Comparison of ENCODE assay signal across 21 cellular contexts in genomic region chr5:76684012-76684731, GRCh38. TPM values are rescaled to one million over a fixed set of nuclear protein-coding genes. Genes with fewer than 3 reads are reported as not detected.
DNase-seq lines count a peak whose midpoint lies in the region; ATAC-seq, FAIRE-seq and TF ChIP-seq lines count a peak whose summit lies in the region.
"Had no signal": no experiment of that assay in that cellular context is flagged by ENCODE, and none has a peak within 500 bp of the region (broad histone marks: within the 10 kb centered on the region; RNA-seq: fewer than 3 reads in every experiment).

No MANE protein-coding gene starts in this region.

- DNase-seq in activated CD4-positive, alpha-beta T cell treated with anti-CD3 and anti-CD28 coated beads, Interleukin-2, amount 10 ng/mL, durations not matched to agents 7 days and 5 days: no peak
- DNase-seq in activated CD4-positive, alpha-beta T cell treated with anti-CD3 and anti-CD28 coated beads for 36 hours: no peak
- DNase-seq in PC-9: no peak
- DNase-seq in immature natural killer cell: no peak
- DNase-seq in renal cortical epithelial cell (ENCODE audit: low read depth): peak; percentile 38
- DNase-seq in NCI-H345 (lab: John Stamatoyannopoulos, UW): no peak
- DNase-seq in RCC 7860 (ENCODE audit: low spot score): no peak
- DNase-seq: Calu3, DMS79, NCI-H1048, NCI-H1694, NCI-H2107, NCI-H226, NCI-H526 treated with DMSO at 0.1 percent for 48 hours, SK-N-SH had no signal

- no peaks in the 10 kb centered on the region for H3K9me2 ChIP-seq in PC-9 (ENCODE audit: insufficient read depth)
- H3K9me2 ChIP-seq: SK-N-SH had no signal

- H3F3A ChIP-seq in PC-9 (ENCODE audit: insufficient read depth, low read depth): 0 out of 2 replicates have a peak, but pooled peaks cover 3% of the 10 kb centered on the region

- no peaks in the 10 kb centered on the region for H3K9me3 Mint-ChIP-seq in activated CD4-positive, alpha-beta T cell treated with anti-CD3 and anti-CD28 coated beads, Interleukin-2, amount 10 ng/mL, durations not matched to agents 7 days and 5 days
- no peaks in the 10 kb centered on the region for H3K9me3 Mint-ChIP-seq in activated CD4-positive, alpha-beta T cell treated with anti-CD3 and anti-CD28 coated beads for 36 hours (ENCODE audit: low read depth)
- H3K9me3 Mint-ChIP-seq in immature natural killer cell: peaks cover 0 to 1% (median 0%) of the 10 kb centered on the region in 6 donors
- H3K9me3 Mint-ChIP-seq: GM23338 had no signal

- peaks cover 9% of the 10 kb centered on the region for H3K4me1 Mint-ChIP-seq in activated CD4-positive, alpha-beta T cell treated with anti-CD3 and anti-CD28 coated beads, Interleukin-2, amount 10 ng/mL, durations not matched to agents 7 days and 5 days
- peaks cover 2% of the 10 kb centered on the region for H3K4me1 Mint-ChIP-seq in activated CD4-positive, alpha-beta T cell treated with anti-CD3 and anti-CD28 coated beads for 36 hours
- H3K4me1 Mint-ChIP-seq in immature natural killer cell: peaks cover 18 to 65% of the 10 kb centered on the region in 2 donors
- H3K4me1 Mint-ChIP-seq: CD14-positive monocyte, GM23338 had no signal

- FAIRE-seq in RCC 7860 (lab: Jason Lieb, UNC): no peak
- FAIRE-seq: GM12891, GM19239 had no signal

- peak overlapping the region; percentile 2 for H3K27ac Mint-ChIP-seq in activated CD4-positive, alpha-beta T cell treated with anti-CD3 and anti-CD28 coated beads, Interleukin-2, amount 10 ng/mL, durations not matched to agents 7 days and 5 days
- no peak overlapping the region for H3K27ac Mint-ChIP-seq in activated CD4-positive, alpha-beta T cell treated with anti-CD3 and anti-CD28 coated beads for 36 hours
- H3K27ac Mint-ChIP-seq in immature natural killer cell: peak overlapping the region; percentile 10 to 81 (median 39)
- H3K27ac Mint-ChIP-seq: GM23338 had no signal

- POLR2A ChIA-PET in activated CD4-positive, alpha-beta T cell treated with anti-CD3 and anti-CD28 coated beads, Interleukin-2, amount 10 ng/mL, durations not matched to agents 7 days and 5 days (lab: Charles Lee): no interaction called here
- POLR2A ChIA-PET in activated CD4-positive, alpha-beta T cell treated with anti-CD3 and anti-CD28 coated beads for 36 hours (lab: Charles Lee): no interaction called here
- POLR2A ChIA-PET in PC-9 (lab: Charles Lee; ENCODE audit: unreplicated experiment): no interaction called here

- H3K36me3 Mint-ChIP-seq in activated CD4-positive, alpha-beta T cell treated with anti-CD3 and anti-CD28 coated beads, Interleukin-2, amount 10 ng/mL, durations not matched to agents 7 days and 5 days (ENCODE audit: low read depth): peaks cover 73% of the 10 kb centered on the region
- peaks cover 36% of the 10 kb centered on the region for H3K36me3 Mint-ChIP-seq in activated CD4-positive, alpha-beta T cell treated with anti-CD3 and anti-CD28 coated beads for 36 hours (ENCODE audit: low read depth)
- peaks cover 17 to 65% (median 34%) of the 10 kb centered on the region in 3 donors for H3K36me3 Mint-ChIP-seq in immature natural killer cell

- no peaks in the 10 kb centered on the region for H3K9me3 ChIP-seq in PC-9 (ENCODE audit: insufficient read depth, low read depth)
- H3K9me3 ChIP-seq: SK-N-SH had no signal

- H3K4me1 ChIP-seq in PC-9 (replicated peaks; ENCODE audit: insufficient read depth): peaks cover 9% of the 10 kb centered on the region

- no peak for ATAC-seq in activated CD4-positive, alpha-beta T cell treated with anti-CD3 and anti-CD28 coated beads for 36 hours
- no peak for ATAC-seq in HG02885 (IDR thresholded peaks at IDR 0.05; ENCODE audit: poor library complexity, unreplicated experiment)
- ATAC-seq: GM23338 had no signal

- H3K4me3 ChIP-seq in PC-9: no peak overlapping the region
- H3K4me3 ChIP-seq: GM23338 had no signal

- no peaks in the 10 kb centered on the region for H3K36me3 ChIP-seq in PC-9 (ENCODE audit: low read depth)

- CTCF ChIA-PET in activated CD4-positive, alpha-beta T cell treated with anti-CD3 and anti-CD28 coated beads, Interleukin-2, amount 10 ng/mL, durations not matched to agents 7 days and 5 days (lab: Charles Lee): interaction anchor here (0.5 to 1.4 kb wide), 3 partner anchors 13 to 41 kb away, joined by 3 to 6 read pairs (median 3); no protein-coding TSS in a partner anchor
- CTCF ChIA-PET in activated CD4-positive, alpha-beta T cell treated with anti-CD3 and anti-CD28 coated beads for 36 hours (lab: Charles Lee): interaction anchor here (0.6 to 1.3 kb wide), 4 partner anchors 11 to 123 kb away, joined by 3 to 4 read pairs (median 4); no protein-coding TSS in a partner anchor
- CTCF ChIA-PET in PC-9 (lab: Charles Lee): no interaction called here

- H3K79me2 ChIP-seq in PC-9 (ENCODE audit: low read depth): no peaks in the 10 kb centered on the region

- H4K20me1 ChIP-seq in PC-9 (ENCODE audit: insufficient read depth): no peaks in the 10 kb centered on the region

- no peak overlapping the region for H3K4me2 ChIP-seq in PC-9
- H3K4me2 ChIP-seq: GM23338, SK-N-SH had no signal

- H2AFZ ChIP-seq in PC-9: 0 out of 2 replicates have a peak overlapping the region, but pooled peaks have one; percentile 3
- H2AFZ ChIP-seq: GM23338 had no signal

- no peaks in the 10 kb centered on the region for H3K27me3 Mint-ChIP-seq in activated CD4-positive, alpha-beta T cell treated with anti-CD3 and anti-CD28 coated beads, Interleukin-2, amount 10 ng/mL, durations not matched to agents 7 days and 5 days
- no peaks in the 10 kb centered on the region for H3K27me3 Mint-ChIP-seq in activated CD4-positive, alpha-beta T cell treated with anti-CD3 and anti-CD28 coated beads for 36 hours
- H3K27me3 Mint-ChIP-seq in immature natural killer cell (ENCODE audit: low read depth in 3 of 3): peaks cover 0 to 4% (median 0%) of the 10 kb centered on the region in 3 donors

- H3K27ac ChIP-seq in PC-9: no peak overlapping the region
- H3K27ac ChIP-seq: 22Rv1 had no signal

- intact Hi-C loops in activated CD4-positive, alpha-beta T cell treated with anti-CD3 and anti-CD28 coated beads for 36 hours (cut with DNase I, micrococcal nuclease): no loop called here
- intact Hi-C loops in PC-9 (cut with micrococcal nuclease; ENCODE audit: unreplicated experiment): no loop called here

- H3K4me3 Mint-ChIP-seq in activated CD4-positive, alpha-beta T cell treated with anti-CD3 and anti-CD28 coated beads, Interleukin-2, amount 10 ng/mL, durations not matched to agents 7 days and 5 days: no peak overlapping the region
- no peak overlapping the region for H3K4me3 Mint-ChIP-seq in activated CD4-positive, alpha-beta T cell treated with anti-CD3 and anti-CD28 coated beads for 36 hours
- no peak overlapping the region for H3K4me3 Mint-ChIP-seq in immature natural killer cell
- H3K4me3 Mint-ChIP-seq: CD14-positive monocyte, GM23338 had no signal

- TF ChIP-seq CTCF in PC-9 (conservative IDR thresholded peaks at IDR 0.05): no peak

- no peaks in the 10 kb centered on the region for H3K27me3 ChIP-seq in PC-9 (ENCODE audit: insufficient read depth, low read depth)

- BruUV-seq in PC-9 (replicated peaks; lab: Mats Ljungman, UMichigan): no TSS peak

RNA-seq across cellular contexts. Expression of gene F2R, which starts 31.8 kb away (rescaled TPM):
- total RNA-seq in activated CD4-positive, alpha-beta T cell treated with anti-CD3 and anti-CD28 coated beads, Interleukin-2, amount 10 ng/mL, durations not matched to agents 7 days and 5 days: 1 to 10 TPM; 5.9 to 7.3 TPM
- total RNA-seq in activated CD4-positive, alpha-beta T cell treated with anti-CD3 and anti-CD28 coated beads for 36 hours: 1 to 10 TPM; 1.4 TPM
- total RNA-seq in PC-9 (2021) (3.6 and 3.9 TPM in 2 replicates), renal cortical epithelial cell (14.4 and 80.5 TPM in 2 replicates)
- 100 to 1,000 TPM in 2 of 3 donors, 10 to 100 TPM in 1; 92.6 to 115 (median 106) TPM for polyA plus RNA-seq in immature natural killer cell
